In the genomic region with DNA sequence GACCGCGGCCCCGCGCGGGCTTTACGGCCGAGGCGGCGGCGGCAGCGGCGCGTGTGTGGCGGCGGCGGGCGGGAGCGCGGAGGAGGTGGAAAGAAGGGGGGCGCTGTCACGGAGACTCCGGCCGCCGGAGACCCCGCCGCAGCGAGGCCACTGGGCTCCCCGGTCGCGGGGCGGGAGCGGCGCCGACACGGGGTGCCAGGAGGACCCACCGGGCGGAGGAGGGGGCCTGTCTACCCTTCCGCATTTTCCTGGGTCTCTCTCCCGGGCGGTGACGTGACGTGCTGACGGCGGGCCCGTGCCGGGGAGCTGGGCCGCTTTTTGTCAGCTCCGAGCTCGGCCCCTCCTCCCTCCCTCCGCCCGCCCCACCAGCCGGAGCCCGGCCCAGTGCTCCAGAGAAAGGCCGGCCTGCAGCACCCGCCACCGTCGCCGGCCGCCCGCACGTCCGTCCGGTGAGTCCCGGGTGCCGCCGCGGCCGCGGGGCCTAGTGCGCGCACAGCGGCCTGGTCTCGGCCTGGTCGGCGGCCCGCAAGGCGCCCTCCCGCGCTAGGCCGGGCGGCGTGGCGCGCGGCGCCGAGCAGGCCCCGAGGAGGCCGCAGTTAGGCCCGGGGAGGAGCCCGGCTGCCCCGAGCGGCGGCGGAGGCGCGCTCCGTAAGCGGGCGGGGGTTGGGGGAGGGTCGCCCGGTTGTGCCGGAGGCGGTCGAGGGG, we compare ENCODE assay signal across 1 cellular context.
A peak's percentile ranks its signal among the peaks of the same experiment; 100 is the strongest.
TF ChIP-seq lines count a peak whose summit lies in the region.

A gene (plus strand): TSS at position 384 of the 705 bp plus-strand sequence. CDS start 23,014 bp downstream, outside the sequence.

TF ChIP-seq in K562, 482 proteins besides CTCF, POLR2A, EP300 and RAD21 (continued from another document):
- TF ChIP-seq, protein P1, sequence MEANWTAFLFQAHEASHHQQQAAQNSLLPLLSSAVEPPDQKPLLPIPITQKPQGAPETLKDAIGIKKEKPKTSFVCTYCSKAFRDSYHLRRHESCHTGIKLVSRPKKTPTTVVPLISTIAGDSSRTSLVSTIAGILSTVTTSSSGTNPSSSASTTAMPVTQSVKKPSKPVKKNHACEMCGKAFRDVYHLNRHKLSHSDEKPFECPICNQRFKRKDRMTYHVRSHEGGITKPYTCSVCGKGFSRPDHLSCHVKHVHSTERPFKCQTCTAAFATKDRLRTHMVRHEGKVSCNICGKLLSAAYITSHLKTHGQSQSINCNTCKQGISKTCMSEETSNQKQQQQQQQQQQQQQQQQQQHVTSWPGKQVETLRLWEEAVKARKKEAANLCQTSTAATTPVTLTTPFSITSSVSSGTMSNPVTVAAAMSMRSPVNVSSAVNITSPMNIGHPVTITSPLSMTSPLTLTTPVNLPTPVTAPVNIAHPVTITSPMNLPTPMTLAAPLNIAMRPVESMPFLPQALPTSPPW (CRISPR knock-in tag; IDR thresholded peaks at IDR 0.05), result peak; percentile 24; the same call in 1 of the 2 replicates
